Comparison of ENCODE assay signal across 1 cellular context in the genomic region with DNA sequence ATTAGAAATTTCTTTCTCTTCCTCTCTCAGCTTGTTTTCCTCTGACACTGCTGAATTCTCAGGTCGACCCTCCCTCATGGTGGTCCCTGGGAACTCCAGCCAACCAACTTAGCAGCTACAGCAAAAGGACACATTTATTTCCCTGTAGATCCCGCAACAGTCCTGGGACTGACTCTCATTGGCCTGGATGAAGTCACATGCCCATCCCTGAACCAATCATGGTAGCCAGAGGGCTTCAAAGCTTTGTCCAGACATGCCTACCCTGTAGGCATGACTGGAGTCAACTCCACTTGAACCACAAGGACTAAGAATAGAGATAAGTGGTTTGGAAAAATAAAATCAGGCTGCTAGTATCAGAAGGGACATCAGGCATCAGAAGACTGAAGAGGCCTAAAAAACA.
TF ChIP-seq lines count a peak whose summit lies in the region.

No MANE protein-coding gene starts in this region.

TF ChIP-seq in GM23338, 12 proteins besides CTCF, POLR2A, EP300 and RAD21 (continued from another document):
- TF ChIP-seq, protein P1, sequence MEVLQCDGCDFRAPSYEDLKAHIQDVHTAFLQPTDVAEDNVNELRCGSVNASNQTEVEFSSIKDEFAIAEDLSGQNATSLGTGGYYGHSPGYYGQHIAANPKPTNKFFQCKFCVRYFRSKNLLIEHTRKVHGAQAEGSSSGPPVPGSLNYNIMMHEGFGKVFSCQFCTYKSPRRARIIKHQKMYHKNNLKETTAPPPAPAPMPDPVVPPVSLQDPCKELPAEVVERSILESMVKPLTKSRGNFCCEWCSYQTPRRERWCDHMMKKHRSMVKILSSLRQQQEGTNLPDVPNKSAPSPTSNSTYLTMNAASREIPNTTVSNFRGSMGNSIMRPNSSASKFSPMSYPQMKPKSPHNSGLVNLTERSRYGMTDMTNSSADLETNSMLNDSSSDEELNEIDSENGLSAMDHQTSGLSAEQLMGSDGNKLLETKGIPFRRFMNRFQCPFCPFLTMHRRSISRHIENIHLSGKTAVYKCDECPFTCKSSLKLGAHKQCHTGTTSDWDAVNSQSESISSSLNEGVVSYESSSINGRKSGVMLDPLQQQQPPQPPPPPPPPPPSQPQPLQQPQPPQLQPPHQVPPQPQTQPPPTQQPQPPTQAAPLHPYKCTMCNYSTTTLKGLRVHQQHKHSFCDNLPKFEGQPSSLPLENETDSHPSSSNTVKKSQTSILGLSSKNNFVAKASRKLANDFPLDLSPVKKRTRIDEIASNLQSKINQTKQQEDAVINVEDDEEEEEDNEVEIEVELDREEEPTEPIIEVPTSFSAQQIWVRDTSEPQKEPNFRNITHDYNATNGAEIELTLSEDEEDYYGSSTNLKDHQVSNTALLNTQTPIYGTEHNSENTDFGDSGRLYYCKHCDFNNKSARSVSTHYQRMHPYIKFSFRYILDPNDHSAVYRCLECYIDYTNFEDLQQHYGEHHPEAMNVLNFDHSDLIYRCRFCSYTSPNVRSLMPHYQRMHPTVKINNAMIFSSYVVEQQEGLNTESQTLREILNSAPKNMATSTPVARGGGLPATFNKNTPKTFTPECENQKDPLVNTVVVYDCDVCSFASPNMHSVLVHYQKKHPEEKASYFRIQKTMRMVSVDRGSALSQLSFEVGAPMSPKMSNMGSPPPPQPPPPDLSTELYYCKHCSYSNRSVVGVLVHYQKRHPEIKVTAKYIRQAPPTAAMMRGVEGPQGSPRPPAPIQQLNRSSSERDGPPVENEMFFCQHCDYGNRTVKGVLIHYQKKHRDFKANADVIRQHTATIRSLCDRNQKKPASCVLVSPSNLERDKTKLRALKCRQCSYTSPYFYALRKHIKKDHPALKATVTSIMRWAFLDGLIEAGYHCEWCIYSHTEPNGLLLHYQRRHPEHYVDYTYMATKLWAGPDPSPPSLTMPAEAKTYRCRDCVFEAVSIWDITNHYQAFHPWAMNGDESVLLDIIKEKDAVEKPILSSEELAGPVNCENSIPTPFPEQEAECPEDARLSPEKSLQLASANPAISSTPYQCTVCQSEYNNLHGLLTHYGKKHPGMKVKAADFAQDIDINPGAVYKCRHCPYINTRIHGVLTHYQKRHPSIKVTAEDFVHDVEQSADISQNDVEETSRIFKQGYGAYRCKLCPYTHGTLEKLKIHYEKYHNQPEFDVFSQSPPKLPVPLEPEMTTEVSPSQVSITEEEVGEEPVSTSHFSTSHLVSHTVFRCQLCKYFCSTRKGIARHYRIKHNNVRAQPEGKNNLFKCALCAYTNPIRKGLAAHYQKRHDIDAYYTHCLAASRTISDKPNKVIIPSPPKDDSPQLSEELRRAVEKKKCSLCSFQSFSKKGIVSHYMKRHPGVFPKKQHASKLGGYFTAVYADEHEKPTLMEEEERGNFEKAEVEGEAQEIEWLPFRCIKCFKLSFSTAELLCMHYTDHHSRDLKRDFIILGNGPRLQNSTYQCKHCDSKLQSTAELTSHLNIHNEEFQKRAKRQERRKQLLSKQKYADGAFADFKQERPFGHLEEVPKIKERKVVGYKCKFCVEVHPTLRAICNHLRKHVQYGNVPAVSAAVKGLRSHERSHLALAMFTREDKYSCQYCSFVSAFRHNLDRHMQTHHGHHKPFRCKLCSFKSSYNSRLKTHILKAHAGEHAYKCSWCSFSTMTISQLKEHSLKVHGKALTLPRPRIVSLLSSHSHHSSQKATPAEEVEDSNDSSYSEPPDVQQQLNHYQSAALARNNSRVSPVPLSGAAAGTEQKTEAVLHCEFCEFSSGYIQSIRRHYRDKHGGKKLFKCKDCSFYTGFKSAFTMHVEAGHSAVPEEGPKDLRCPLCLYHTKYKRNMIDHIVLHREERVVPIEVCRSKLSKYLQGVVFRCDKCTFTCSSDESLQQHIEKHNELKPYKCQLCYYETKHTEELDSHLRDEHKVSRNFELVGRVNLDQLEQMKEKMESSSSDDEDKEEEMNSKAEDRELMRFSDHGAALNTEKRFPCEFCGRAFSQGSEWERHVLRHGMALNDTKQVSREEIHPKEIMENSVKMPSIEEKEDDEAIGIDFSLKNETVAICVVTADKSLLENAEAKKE (CRISPR knock-in tag; IDR thresholded peaks at IDR 0.05): no peak
- TF ChIP-seq ZNF331 (CRISPR knock-in tag; IDR thresholded peaks at IDR 0.05; ENCODE audit: low read depth): no peak
- no peak for TF ChIP-seq POLR2AphosphoS5 (IDR thresholded peaks at IDR 0.05; ENCODE audit: low read depth)
- TF ChIP-seq ETS1 (IDR thresholded peaks at IDR 0.05): no peak
- TF ChIP-seq, protein P2, sequence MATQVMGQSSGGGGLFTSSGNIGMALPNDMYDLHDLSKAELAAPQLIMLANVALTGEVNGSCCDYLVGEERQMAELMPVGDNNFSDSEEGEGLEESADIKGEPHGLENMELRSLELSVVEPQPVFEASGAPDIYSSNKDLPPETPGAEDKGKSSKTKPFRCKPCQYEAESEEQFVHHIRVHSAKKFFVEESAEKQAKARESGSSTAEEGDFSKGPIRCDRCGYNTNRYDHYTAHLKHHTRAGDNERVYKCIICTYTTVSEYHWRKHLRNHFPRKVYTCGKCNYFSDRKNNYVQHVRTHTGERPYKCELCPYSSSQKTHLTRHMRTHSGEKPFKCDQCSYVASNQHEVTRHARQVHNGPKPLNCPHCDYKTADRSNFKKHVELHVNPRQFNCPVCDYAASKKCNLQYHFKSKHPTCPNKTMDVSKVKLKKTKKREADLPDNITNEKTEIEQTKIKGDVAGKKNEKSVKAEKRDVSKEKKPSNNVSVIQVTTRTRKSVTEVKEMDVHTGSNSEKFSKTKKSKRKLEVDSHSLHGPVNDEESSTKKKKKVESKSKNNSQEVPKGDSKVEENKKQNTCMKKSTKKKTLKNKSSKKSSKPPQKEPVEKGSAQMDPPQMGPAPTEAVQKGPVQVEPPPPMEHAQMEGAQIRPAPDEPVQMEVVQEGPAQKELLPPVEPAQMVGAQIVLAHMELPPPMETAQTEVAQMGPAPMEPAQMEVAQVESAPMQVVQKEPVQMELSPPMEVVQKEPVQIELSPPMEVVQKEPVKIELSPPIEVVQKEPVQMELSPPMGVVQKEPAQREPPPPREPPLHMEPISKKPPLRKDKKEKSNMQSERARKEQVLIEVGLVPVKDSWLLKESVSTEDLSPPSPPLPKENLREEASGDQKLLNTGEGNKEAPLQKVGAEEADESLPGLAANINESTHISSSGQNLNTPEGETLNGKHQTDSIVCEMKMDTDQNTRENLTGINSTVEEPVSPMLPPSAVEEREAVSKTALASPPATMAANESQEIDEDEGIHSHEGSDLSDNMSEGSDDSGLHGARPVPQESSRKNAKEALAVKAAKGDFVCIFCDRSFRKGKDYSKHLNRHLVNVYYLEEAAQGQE (IDR thresholded peaks at IDR 0.05; ENCODE audit: unreplicated experiment): no peak
- TF ChIP-seq JUNB (IDR thresholded peaks at IDR 0.05; ENCODE audit: unreplicated experiment): no peak
